Comparison of ENCODE assay signal across 9 cellular contexts in the genomic region with DNA sequence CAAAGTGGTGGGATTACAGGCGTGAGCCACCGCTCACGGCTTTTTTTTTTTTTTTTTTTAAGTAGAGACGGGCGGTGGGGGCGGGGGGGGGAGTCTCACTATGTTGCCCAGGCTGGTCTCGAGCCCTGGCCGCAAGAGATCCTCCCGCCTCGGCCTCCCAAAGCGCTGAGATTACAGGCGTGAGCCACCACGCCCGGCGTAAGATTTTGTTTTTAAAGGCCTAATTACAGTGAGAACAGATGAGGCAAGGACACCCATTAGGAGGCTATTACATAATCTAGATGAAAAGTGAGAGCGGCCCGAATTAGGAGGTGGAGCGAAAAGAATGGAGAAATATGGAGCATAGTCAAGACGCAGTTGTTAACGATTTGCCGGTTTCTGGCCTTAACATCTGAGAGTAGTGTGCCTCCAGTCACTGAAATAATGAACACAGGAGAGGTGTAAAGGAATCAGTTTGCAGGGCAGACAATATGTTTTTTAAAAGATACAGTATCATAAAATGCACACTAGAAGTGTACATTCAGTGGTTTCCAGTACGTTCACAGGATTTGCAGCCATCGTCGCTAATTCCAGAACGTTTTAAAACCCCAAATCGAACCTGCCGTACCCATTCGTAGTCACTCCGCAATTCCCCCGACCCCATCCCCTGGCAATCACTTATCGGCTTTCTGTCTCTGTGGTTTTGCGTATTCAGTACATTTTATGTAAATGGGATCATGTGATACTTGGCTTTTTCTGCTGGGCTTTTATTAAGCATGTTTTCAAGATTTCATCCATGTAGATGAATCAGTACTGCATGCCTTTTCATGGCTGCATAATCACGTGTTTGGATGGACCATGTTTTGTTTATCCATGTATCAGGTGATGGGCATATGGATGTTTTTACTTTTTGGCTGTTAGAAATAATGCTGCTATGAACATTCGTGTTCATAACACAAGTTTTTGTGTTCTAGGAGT. TPM values are rescaled to one million over a fixed set of nuclear protein-coding genes. Genes with fewer than 3 reads are reported as not detected.
A peak's percentile ranks its signal among the peaks of the same experiment; 100 is the strongest.
DNase-seq lines count a peak whose midpoint lies in the region; ATAC-seq, FAIRE-seq and TF ChIP-seq lines count a peak whose summit lies in the region.
"Had no signal": no experiment of that assay in that cellular context is flagged by ENCODE, and none has a peak within 500 bp of the region (broad histone marks: within the 10 kb centered on the region; RNA-seq: fewer than 3 reads in every experiment).

No MANE protein-coding gene starts in this region.

- no TSS peak for BruUV-seq in HepG2 (replicated peaks; lab: Mats Ljungman, UMichigan)

- peaks cover 46% of the 10 kb centered on the region for H3K36me3 Mint-ChIP-seq in activated naive CD4-positive, alpha-beta T cell treated with anti-CD3 and anti-CD28 coated beads, Interleukin-2, amount 10 ng/mL, durations not matched to agents 7 days and 5 days
- H3K36me3 Mint-ChIP-seq in activated T-helper 2 cell treated with anti-CD3 and anti-CD28 coated beads, Interferon-gamma antibody, Interleukin-2, Interleukin-4, amounts not matched to agents 10 μg/mL and 5 μg/mL and 100 μg/mL, durations not matched to agents 14 hours and 24 hours and 36 hours (ENCODE audit: low read depth), result peaks cover 50% of the 10 kb centered on the region

- TF ChIP-seq POLR2A in HepG2 (IDR thresholded peaks at IDR 0.05; ENCODE audit: insufficient read depth in 1 of 2, low read depth in 2 of 2, low read length in 2 of 2) (no peak), transverse colon (IDR thresholded peaks at IDR 0.05) (no peak)

- no peaks in the 10 kb centered on the region for H4K20me1 ChIP-seq in HepG2 (ENCODE audit: insufficient read depth, low read length)

- H3K27ac Mint-ChIP-seq in activated naive CD4-positive, alpha-beta T cell treated with anti-CD3 and anti-CD28 coated beads, Interleukin-2, amount 10 ng/mL, durations not matched to agents 7 days and 5 days, result peak overlapping the region; percentile 83
- peak overlapping the region; percentile 65 for H3K27ac Mint-ChIP-seq in activated T-helper 2 cell treated with anti-CD3 and anti-CD28 coated beads, Interferon-gamma antibody, Interleukin-2, Interleukin-4, amounts not matched to agents 10 μg/mL and 5 μg/mL and 100 μg/mL, durations not matched to agents 14 hours and 24 hours and 36 hours

- H3K4me2 ChIP-seq in HepG2 (ENCODE audit: low read depth, low read length), result peak overlapping the region; percentile 83

- POLR2A ChIA-PET in HepG2 (lab: Yijun Ruan, JAX), result interaction anchor here (0.6 to 1.5 kb wide), 3 partner anchors 9 to 1935 kb away, joined by 3 to 6 read pairs (median 3); a partner anchor contains a TSS

- no peak for FAIRE-seq in HepG2 (lab: Jason Lieb, UNC)

- no peak for DNase-seq in activated naive CD4-positive, alpha-beta T cell treated with anti-CD3 and anti-CD28 coated beads, Interleukin-2, amount 10 ng/mL, durations not matched to agents 7 days and 5 days
- DNase-seq in activated naive CD4-positive, alpha-beta T cell treated with Interleukin-2 at 50 U/mL for 16 hours, result no peak
- DNase-seq in activated T-helper 2 cell treated with anti-CD3 and anti-CD28 coated beads, Interferon-gamma antibody, Interleukin-2, Interleukin-4, amounts not matched to agents 10 μg/mL and 5 μg/mL and 100 μg/mL, durations not matched to agents 14 hours and 24 hours and 36 hours (ENCODE audit: low spot score), result no peak
- DNase-seq in HepG2 (ENCODE audit: low spot score) (no peak), transverse colon (no peak), NCI-H1417 treated with DMSO at 0.1 percent for 48 hours (lab: John Stamatoyannopoulos, UW) (no peak)
- DNase-seq: NCI-H748 treated with DMSO at 0.1 percent for 48 hours had no signal

- WGBS in HepG2 (ENCODE audit: low lambda C conversion rate), result 63% methylated on average over 34 of the region's 34 CpGs
- 71 to 89% methylated on average over 22 to 34 of the region's 34 CpGs for WGBS in transverse colon (ENCODE audit: low coverage in 1 of 2), 2 donors

- no peaks in the 10 kb centered on the region; a peak in 1 of 5 replicates for H3K27me3 ChIP-seq in HepG2 (ENCODE audit: control insufficient read depth in 1 of 2, insufficient read depth in 2 of 2, low read length in 2 of 2)
- H3K27me3 ChIP-seq in transverse colon, result no peaks in the 10 kb centered on the region

- no peak overlapping the region for H2AFZ ChIP-seq in HepG2 (ENCODE audit: low read length)

- peak overlapping the region; percentile 83 for H3K9ac ChIP-seq in HepG2 (ENCODE audit: insufficient read depth, low read depth, low read length)

- H3K79me2 ChIP-seq in HepG2 (ENCODE audit: insufficient read depth, low read length), result peaks cover 40% of the 10 kb centered on the region

- H3K4me3 ChIP-seq in HepG2 (replicated peaks in 1 of 3; ENCODE audit: insufficient read depth in 1 of 3, low read depth in 2 of 3, low read length in 3 of 3), result peak overlapping the region; percentile 80 to 98 (median 96)
- peak overlapping the region in 3 of 4 donors; percentile 86 to 94 (median 88) for H3K4me3 ChIP-seq in transverse colon

- CTCF ChIA-PET in activated naive CD4-positive, alpha-beta T cell treated with anti-CD3 and anti-CD28 coated beads, Interleukin-2, amount 10 ng/mL, durations not matched to agents 7 days and 5 days (lab: Charles Lee), result interaction anchor here (1.3 kb wide), 1 partner anchor 10 kb away, joined by 3 read pairs; no protein-coding TSS in a partner anchor
- CTCF ChIA-PET in HepG2 (lab: Yijun Ruan, JAX; ENCODE audit: low intra/inter-chr PET ratio, low total read pairs), result no interaction called here

- H3K9me3 ChIP-seq in HepG2 (ENCODE audit: low read length) (no peaks in the 10 kb centered on the region), transverse colon (no peaks in the 10 kb centered on the region)

- no peaks in the 10 kb centered on the region for H3K27me3 Mint-ChIP-seq in activated naive CD4-positive, alpha-beta T cell treated with anti-CD3 and anti-CD28 coated beads, Interleukin-2, amount 10 ng/mL, durations not matched to agents 7 days and 5 days
- no peaks in the 10 kb centered on the region for H3K27me3 Mint-ChIP-seq in activated T-helper 2 cell treated with anti-CD3 and anti-CD28 coated beads, Interferon-gamma antibody, Interleukin-2, Interleukin-4, amounts not matched to agents 10 μg/mL and 5 μg/mL and 100 μg/mL, durations not matched to agents 14 hours and 24 hours and 36 hours (ENCODE audit: low read depth)

- H3K4me3 Mint-ChIP-seq in activated naive CD4-positive, alpha-beta T cell treated with anti-CD3 and anti-CD28 coated beads, Interleukin-2, amount 10 ng/mL, durations not matched to agents 7 days and 5 days, result peak overlapping the region; percentile 97
- peak overlapping the region; percentile 100 for H3K4me3 Mint-ChIP-seq in activated T-helper 2 cell treated with anti-CD3 and anti-CD28 coated beads, Interferon-gamma antibody, Interleukin-2, Interleukin-4, amounts not matched to agents 10 μg/mL and 5 μg/mL and 100 μg/mL, durations not matched to agents 14 hours and 24 hours and 36 hours (ENCODE audit: low read depth)

- TF ChIP-seq CTCF in HepG2 (CRISPR knock-in tag; IDR thresholded peaks at IDR 0.05) (no peak), transverse colon (IDR thresholded peaks at IDR 0.05) (no peak)

- intact Hi-C loops in activated T-helper 2 cell treated with anti-CD3 and anti-CD28 coated beads, Interferon-gamma antibody, Interleukin-2, Interleukin-4, amounts not matched to agents 10 μg/mL and 5 μg/mL and 100 μg/mL, durations not matched to agents 14 hours and 24 hours and 36 hours (cut with micrococcal nuclease), result loop anchor here (10.0 kb wide), 1 partner anchor 108 kb away; a partner anchor contains a TSS
- intact Hi-C loops in HepG2 (cut with micrococcal nuclease; ENCODE audit: unreplicated experiment) (no loop called here), transverse colon (cut with DNase I; ENCODE audit: low total_unique reads) (no loop called here)

- H3K36me3 ChIP-seq in HepG2 (replicated peaks in 1 of 2; ENCODE audit: control insufficient read depth in 1 of 2, insufficient read depth in 2 of 2, low read length in 2 of 2) (no peaks in the 10 kb centered on the region), transverse colon (no peaks in the 10 kb centered on the region)

- H3K9me3 Mint-ChIP-seq in activated naive CD4-positive, alpha-beta T cell treated with anti-CD3 and anti-CD28 coated beads, Interleukin-2, amount 10 ng/mL, durations not matched to agents 7 days and 5 days, result no peaks in the 10 kb centered on the region
- H3K9me3 Mint-ChIP-seq in activated T-helper 2 cell treated with anti-CD3 and anti-CD28 coated beads, Interferon-gamma antibody, Interleukin-2, Interleukin-4, amounts not matched to agents 10 μg/mL and 5 μg/mL and 100 μg/mL, durations not matched to agents 14 hours and 24 hours and 36 hours, result no peaks in the 10 kb centered on the region

- H3K27ac ChIP-seq in HepG2 (ENCODE audit: extremely low read length, insufficient read depth, low read length), result no peak overlapping the region
- peak overlapping the region in 3 of 4 donors; percentile 84 to 90 (median 86) for H3K27ac ChIP-seq in transverse colon

- no peak for ATAC-seq in HepG2
- ATAC-seq in GM18502 (IDR thresholded peaks at IDR 0.05; ENCODE audit: poor library complexity, unreplicated experiment), result no peak
- no peak for ATAC-seq in HG02678 (IDR thresholded peaks at IDR 0.05; ENCODE audit: unreplicated experiment)

- TF ChIP-seq EP300 in HepG2 (IDR thresholded peaks at IDR 0.05; ENCODE audit: low read depth in 2 of 2, low read length in 2 of 2), result no peak
- TF ChIP-seq EP300 in HepG2 (CRISPR knock-in tag; IDR thresholded peaks at IDR 0.05; ENCODE audit: borderline replicate concordance), result no peak
- TF ChIP-seq EP300 in transverse colon (IDR thresholded peaks at IDR 0.05; ENCODE audit: low read depth), result no peak

- H3K4me1 ChIP-seq in HepG2 (ENCODE audit: insufficient read depth, low read length) (peaks cover 57% of the 10 kb centered on the region), transverse colon (peaks cover 6 to 23% (median 18%) of the 10 kb centered on the region in 4 donors)

- in situ Hi-C loops in HepG2 (cut with HindIII; ENCODE audit: extremely low pct_ligation_motif_present, low pct_unique_long_range_greater_than_20kb), result no loop called here
- in situ Hi-C loops in transverse colon (cut with MboI; ENCODE audit: low pct_ligation_motif_present in 1 of 4, low pct_unique_long_range_greater_than_20kb in 1 of 4, low sequenced_read_pairs in 3 of 4), result no loop called here

- peaks cover 57% of the 10 kb centered on the region for H3K4me1 Mint-ChIP-seq in activated naive CD4-positive, alpha-beta T cell treated with anti-CD3 and anti-CD28 coated beads, Interleukin-2, amount 10 ng/mL, durations not matched to agents 7 days and 5 days
- H3K4me1 Mint-ChIP-seq in activated T-helper 2 cell treated with anti-CD3 and anti-CD28 coated beads, Interferon-gamma antibody, Interleukin-2, Interleukin-4, amounts not matched to agents 10 μg/mL and 5 μg/mL and 100 μg/mL, durations not matched to agents 14 hours and 24 hours and 36 hours (ENCODE audit: low read depth), result peaks cover 44% of the 10 kb centered on the region

- no peak for TF ChIP-seq RAD21 in HepG2 (CRISPR knock-in tag; IDR thresholded peaks at IDR 0.05)

RNA-seq across cellular contexts. Expression of a gene that starts 1.4 kb away (rescaled TPM):
- total RNA-seq in activated T-helper 2 cell treated with anti-CD3 and anti-CD28 coated beads, Interferon-gamma antibody, Interleukin-2, Interleukin-4, amounts not matched to agents 10 μg/mL and 5 μg/mL and 100 μg/mL, durations not matched to agents 14 hours and 24 hours and 36 hours, result 11.8 and 12.2 TPM in 2 replicates
- total RNA-seq in HepG2 (2016; rRNA removed; fragmentation: Illumina TruSeq; extraction: Trizol), result 2.5 and 3.6 TPM in 2 replicates
- 0.97 and 1.0 TPM in 2 replicates for total RNA-seq in HepG2 (2016; cell fraction: cytosol; rRNA removed; fragmentation: Illumina TruSeq; extraction: Trizol; ENCODE audit: low read depth)
- 2.1 and 3.8 TPM in 2 replicates for total RNA-seq in HepG2 (2016; cell fraction: insoluble cytoplasmic fraction; rRNA removed; fragmentation: Illumina TruSeq; extraction: Trizol)
- 1.3 and 1.6 TPM in 2 replicates for total RNA-seq in HepG2 (2016; cell fraction: membrane; rRNA removed; fragmentation: Illumina TruSeq; extraction: Trizol)
- total RNA-seq in HepG2 (2016; cell fraction: nucleus; rRNA removed; fragmentation: Illumina TruSeq; extraction: Trizol), result 7.6 and 7.9 TPM in 2 replicates
- 1.1 and 1.3 TPM in 2 replicates for polyA plus RNA-seq in HepG2 (2011; rRNA removed)
- polyA plus RNA-seq in HepG2 (2011; cell fraction: cytosol; rRNA removed), result 0.40 and 0.46 TPM in 2 replicates
- polyA plus RNA-seq in HepG2 (2011; cell fraction: nucleus; rRNA removed), result 5.4 and 5.9 TPM in 2 replicates
- 0.97 and 1.2 TPM in 2 replicates for polyA plus RNA-seq in HepG2 (2012)
- polyA plus RNA-seq in HepG2 (2016; cell fraction: cytosol; fragmentation: Illumina TruSeq; extraction: Trizol; ENCODE audit: low read depth), result 0.16 and 0.18 TPM in 2 replicates
- polyA plus RNA-seq in HepG2 (2016; cell fraction: insoluble cytoplasmic fraction; fragmentation: Illumina TruSeq; extraction: Trizol; ENCODE audit: low read depth), result 1.1 and 1.7 TPM in 2 replicates
- 0.21 and 0.31 TPM in 2 replicates for polyA plus RNA-seq in HepG2 (2016; cell fraction: membrane; fragmentation: Illumina TruSeq; extraction: Trizol; ENCODE audit: low read depth)
- polyA plus RNA-seq in HepG2 (2016; cell fraction: nucleus; fragmentation: Illumina TruSeq; extraction: Trizol; ENCODE audit: insufficient read depth, low read depth), result 12.5 and 14.1 TPM in 2 replicates
- polyA minus RNA-seq in HepG2 (2011; rRNA and poly(A)+ RNA removed; ENCODE audit: low replicate concordance), result 1.5 and 3.9 TPM in 2 replicates
- polyA minus RNA-seq in HepG2 (2011; cell fraction: cytosol; rRNA and poly(A)+ RNA removed), result 0.89 and 1.1 TPM in 2 replicates
- polyA minus RNA-seq in HepG2 (2011; cell fraction: nucleus; rRNA and poly(A)+ RNA removed), result 4.4 and 5.1 TPM in 2 replicates
- total RNA-seq in transverse colon, result 10 to 100 TPM in 1 of 4 donors, 1 to 10 TPM in 3; 3.0 to 11.5 (median 4.9) TPM

RNA-seq across cellular contexts. Expression of a gene that starts 35.6 kb away (rescaled TPM):
- total RNA-seq in activated T-helper 2 cell treated with anti-CD3 and anti-CD28 coated beads, Interferon-gamma antibody, Interleukin-2, Interleukin-4, amounts not matched to agents 10 μg/mL and 5 μg/mL and 100 μg/mL, durations not matched to agents 14 hours and 24 hours and 36 hours, result 28.8 and 29.6 TPM in 2 replicates
- not detected in 2 replicates for total RNA-seq in HepG2 (2016; rRNA removed; fragmentation: Illumina TruSeq; extraction: Trizol)
- not detected in 2 replicates for total RNA-seq in HepG2 (2016; cell fraction: cytosol; rRNA removed; fragmentation: Illumina TruSeq; extraction: Trizol; ENCODE audit: low read depth)
- 0.09 TPM in 1 of 2 replicates, not detected in the other for total RNA-seq in HepG2 (2016; cell fraction: insoluble cytoplasmic fraction; rRNA removed; fragmentation: Illumina TruSeq; extraction: Trizol)
- total RNA-seq in HepG2 (2016; cell fraction: membrane; rRNA removed; fragmentation: Illumina TruSeq; extraction: Trizol), result not detected in 2 replicates
- not detected in 2 replicates for total RNA-seq in HepG2 (2016; cell fraction: nucleus; rRNA removed; fragmentation: Illumina TruSeq; extraction: Trizol)
- polyA plus RNA-seq in HepG2 (2011; rRNA removed), result 0.01 TPM in 1 of 2 replicates, not detected in the other
- not detected in 2 replicates for polyA plus RNA-seq in HepG2 (2011; cell fraction: cytosol; rRNA removed)
- 0.02 TPM in 1 of 2 replicates, not detected in the other for polyA plus RNA-seq in HepG2 (2011; cell fraction: nucleus; rRNA removed)
- 0.09 and 0.11 TPM in 2 replicates for polyA plus RNA-seq in HepG2 (2012)
- not detected in 2 replicates for polyA plus RNA-seq in HepG2 (2016; cell fraction: cytosol; fragmentation: Illumina TruSeq; extraction: Trizol; ENCODE audit: low read depth)
- polyA plus RNA-seq in HepG2 (2016; cell fraction: insoluble cytoplasmic fraction; fragmentation: Illumina TruSeq; extraction: Trizol; ENCODE audit: low read depth), result not detected in 2 replicates
- polyA plus RNA-seq in HepG2 (2016; cell fraction: membrane; fragmentation: Illumina TruSeq; extraction: Trizol; ENCODE audit: low read depth), result not detected in 2 replicates
- polyA plus RNA-seq in HepG2 (2016; cell fraction: nucleus; fragmentation: Illumina TruSeq; extraction: Trizol; ENCODE audit: insufficient read depth, low read depth), result not detected in 2 replicates
- 0.07 TPM in 1 of 2 replicates, not detected in the other for polyA minus RNA-seq in HepG2 (2011; rRNA and poly(A)+ RNA removed; ENCODE audit: low replicate concordance)
- not detected in 2 replicates for polyA minus RNA-seq in HepG2 (2011; cell fraction: cytosol; rRNA and poly(A)+ RNA removed)
- not detected in 2 replicates for polyA minus RNA-seq in HepG2 (2011; cell fraction: nucleus; rRNA and poly(A)+ RNA removed)
- 10 to 100 TPM in 1 of 4 donors, 1 to 10 TPM in 3; 2.3 to 12.3 (median 5.1) TPM for total RNA-seq in transverse colon

RNA-seq across cellular contexts. Expression of a gene that starts 41.7 kb away (rescaled TPM):
- 14.0 and 14.6 TPM in 2 replicates for total RNA-seq in activated T-helper 2 cell treated with anti-CD3 and anti-CD28 coated beads, Interferon-gamma antibody, Interleukin-2, Interleukin-4, amounts not matched to agents 10 μg/mL and 5 μg/mL and 100 μg/mL, durations not matched to agents 14 hours and 24 hours and 36 hours
- total RNA-seq in HepG2 (2016; rRNA removed; fragmentation: Illumina TruSeq; extraction: Trizol), result 3.7 and 7.1 TPM in 2 replicates
- total RNA-seq in HepG2 (2016; cell fraction: cytosol; rRNA removed; fragmentation: Illumina TruSeq; extraction: Trizol; ENCODE audit: low read depth), result 9.5 and 9.7 TPM in 2 replicates
- 4.1 and 7.3 TPM in 2 replicates for total RNA-seq in HepG2 (2016; cell fraction: insoluble cytoplasmic fraction; rRNA removed; fragmentation: Illumina TruSeq; extraction: Trizol)
- total RNA-seq in HepG2 (2016; cell fraction: membrane; rRNA removed; fragmentation: Illumina TruSeq; extraction: Trizol), result 11.1 and 12.4 TPM in 2 replicates
- 11.8 and 13.6 TPM in 2 replicates for total RNA-seq in HepG2 (2016; cell fraction: nucleus; rRNA removed; fragmentation: Illumina TruSeq; extraction: Trizol)
- 11.1 and 13.0 TPM in 2 replicates for polyA plus RNA-seq in HepG2 (2011; rRNA removed)
- 5.4 and 7.4 TPM in 2 replicates for polyA plus RNA-seq in HepG2 (2011; cell fraction: cytosol; rRNA removed)
- 37.1 and 37.7 TPM in 2 replicates for polyA plus RNA-seq in HepG2 (2011; cell fraction: nucleus; rRNA removed)
- 7.2 and 10.3 TPM in 2 replicates for polyA plus RNA-seq in HepG2 (2012)
- 10.1 and 11.6 TPM in 2 replicates for polyA plus RNA-seq in HepG2 (2016; cell fraction: cytosol; fragmentation: Illumina TruSeq; extraction: Trizol; ENCODE audit: low read depth)
- polyA plus RNA-seq in HepG2 (2016; cell fraction: insoluble cytoplasmic fraction; fragmentation: Illumina TruSeq; extraction: Trizol; ENCODE audit: low read depth), result 2.9 and 3.5 TPM in 2 replicates
- polyA plus RNA-seq in HepG2 (2016; cell fraction: membrane; fragmentation: Illumina TruSeq; extraction: Trizol; ENCODE audit: low read depth), result 9.6 and 10.1 TPM in 2 replicates
- 15.7 and 20.9 TPM in 2 replicates for polyA plus RNA-seq in HepG2 (2016; cell fraction: nucleus; fragmentation: Illumina TruSeq; extraction: Trizol; ENCODE audit: insufficient read depth, low read depth)
- polyA minus RNA-seq in HepG2 (2011; rRNA and poly(A)+ RNA removed; ENCODE audit: low replicate concordance), result 12.4 and 52.9 TPM in 2 replicates
- polyA minus RNA-seq in HepG2 (2011; cell fraction: cytosol; rRNA and poly(A)+ RNA removed), result 3.9 and 4.6 TPM in 2 replicates
- 13.1 and 20.5 TPM in 2 replicates for polyA minus RNA-seq in HepG2 (2011; cell fraction: nucleus; rRNA and poly(A)+ RNA removed)
- total RNA-seq in transverse colon, result 100 to 1,000 TPM in 1 of 4 donors, 10 to 100 TPM in 3; 27.3 to 139 (median 36.5) TPM
